In the genomic region with DNA sequence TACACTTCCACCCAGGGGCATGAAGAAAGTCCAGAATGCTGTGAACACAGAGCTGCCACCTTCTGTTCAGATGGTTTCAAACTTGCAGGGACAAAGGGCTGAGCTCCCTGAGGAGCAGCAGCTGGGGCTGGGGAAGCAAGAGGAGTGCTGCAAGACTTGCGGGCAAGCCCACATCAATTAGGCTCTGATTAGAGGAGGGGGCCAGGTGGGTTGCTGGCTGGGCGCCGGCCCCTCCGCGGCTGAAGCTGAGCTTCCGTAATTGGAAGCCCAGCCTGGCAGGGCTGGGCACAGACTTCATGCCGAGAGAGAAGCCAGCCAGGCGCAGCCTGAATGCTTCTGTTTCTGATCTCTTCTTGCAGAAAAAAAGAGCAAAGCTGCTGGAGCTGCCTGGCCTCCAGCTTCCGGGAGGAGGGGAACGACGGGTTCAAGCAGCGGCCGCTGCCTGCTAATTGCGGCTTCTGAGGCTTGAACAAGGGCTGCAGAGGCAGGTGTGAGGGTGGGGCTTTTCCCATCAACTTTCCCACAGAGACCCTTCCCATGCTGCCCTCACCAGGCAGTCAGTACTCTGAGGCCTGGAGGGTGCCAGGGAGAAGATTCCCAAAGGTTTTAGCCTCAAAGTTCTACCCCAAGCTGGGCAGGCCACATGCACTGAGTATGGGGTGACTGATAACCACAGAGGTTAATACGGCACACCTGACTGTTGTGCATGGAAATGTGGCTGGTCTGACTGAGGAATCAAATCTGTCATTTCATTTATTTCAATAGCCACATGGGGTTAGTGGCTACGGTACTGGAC, we compare ENCODE assay signal across 9 cellular contexts.
DNase-seq lines count a peak whose midpoint lies in the region; ATAC-seq, FAIRE-seq and TF ChIP-seq lines count a peak whose summit lies in the region.
"Had no signal": no experiment of that assay in that cellular context is flagged by ENCODE, and none has a peak within 500 bp of the region (broad histone marks: within the 10 kb centered on the region; RNA-seq: fewer than 3 reads in every experiment).

No MANE protein-coding gene starts in this region.

- no peaks in the 10 kb centered on the region for H3K36me3 ChIP-seq in bronchial epithelial cell (ENCODE audit: control insufficient read depth, insufficient read depth, low read length)

- DNase-seq in Daoy (ENCODE audit: low read depth) (peak; percentile 24), NCI-H2171 (lab: John Stamatoyannopoulos, UW) (peak; percentile 61), bronchial epithelial cell (ENCODE audit: low read depth) (peak; percentile 21), nephron progenitor cell (peak; percentile 34), urothelium cell line (ENCODE audit: low spot score) (no peak), NCI-H1930 (lab: John Stamatoyannopoulos, UW) (no peak)
- DNase-seq in activated CD4-positive, CD25-positive, alpha-beta regulatory T cell (lab: John Stamatoyannopoulos, UW) = no peak
- DNase-seq: activated CD8-positive, alpha-beta memory T cell treated with anti-CD3 and anti-CD28 coated beads, Interleukin-2, amount 50 U/mL, for 4 hours had no signal

- no peaks in the 10 kb centered on the region for H3K9me3 Mint-ChIP-seq in nephron progenitor cell

- peaks cover 11% of the 10 kb centered on the region for H3K27me3 ChIP-seq in bronchial epithelial cell (ENCODE audit: control insufficient read depth, insufficient read depth, low read length)

- H3K4me1 Mint-ChIP-seq in nephron progenitor cell = peaks cover 71% of the 10 kb centered on the region

- no peak for ATAC-seq in HG02798 (IDR thresholded peaks at IDR 0.05; ENCODE audit: poor library complexity, unreplicated experiment)

- peak overlapping the region; percentile 14 for H3K4me3 Mint-ChIP-seq in nephron progenitor cell

- H3K27me3 Mint-ChIP-seq in nephron progenitor cell (ENCODE audit: low read depth, poor library complexity) = peaks cover 5% of the 10 kb centered on the region

- no peaks in the 10 kb centered on the region for H3K36me3 Mint-ChIP-seq in nephron progenitor cell (ENCODE audit: low read depth)

- H3K4me3 ChIP-seq in bronchial epithelial cell (ENCODE audit: low read depth, low read length) = no peak overlapping the region

- TF ChIP-seq CTCF in bronchial epithelial cell (IDR thresholded peaks at IDR 0.05; ENCODE audit: insufficient read depth, low read length, severe bottlenecking) = peak; percentile 30
- no peak for TF ChIP-seq CTCF in nephron progenitor cell (IDR thresholded peaks at IDR 0.05)

- peak overlapping the region; percentile 62 for H3K27ac Mint-ChIP-seq in nephron progenitor cell

- FAIRE-seq in bronchial epithelial cell (lab: Jason Lieb, UNC) = no peak
- FAIRE-seq in urothelium cell line (lab: Jason Lieb, UNC) = no peak

Comparison
In these comparisons a context has a peak if more than half of its experiments do, and no peak if none do; other contexts are left out.
1. DNase-seq: peak in Daoy (single experiment), NCI-H2171 (single experiment), bronchial epithelial cell (single experiment) and nephron progenitor cell (single experiment); none in activated CD4-positive, CD25-positive, alpha-beta regulatory T cell (0 of 4), urothelium cell line (single experiment) and NCI-H1930 (0 of 2).